11 cellular contexts compared by ENCODE assay signal in the genomic region with DNA sequence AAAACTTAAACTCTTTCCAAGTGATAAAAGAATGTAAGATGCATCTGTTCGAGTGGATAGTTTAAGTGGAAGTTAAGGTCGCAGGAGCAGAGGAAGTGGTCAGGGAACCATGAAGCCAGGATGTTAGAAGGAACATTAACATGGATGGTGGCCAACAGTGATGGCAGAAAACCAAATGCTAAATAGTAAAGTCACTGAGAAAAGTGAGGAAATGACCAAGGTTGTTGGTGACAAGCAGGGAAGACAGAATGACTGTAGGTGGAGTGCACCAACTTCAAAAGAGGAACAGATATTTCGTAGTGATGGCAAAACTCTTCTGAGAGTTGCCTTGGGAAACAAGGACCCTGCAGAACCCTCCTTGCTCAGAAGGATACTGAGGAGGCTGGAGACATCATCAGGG.
DNase-seq lines count a peak whose midpoint lies in the region; ATAC-seq and TF ChIP-seq lines count a peak whose summit lies in the region.
"Had no signal": no experiment of that assay in that cellular context is flagged by ENCODE, and none has a peak within 500 bp of the region (broad histone marks: within the 10 kb centered on the region; RNA-seq: fewer than 3 reads in every experiment).

No MANE protein-coding gene starts in this region.

- intact Hi-C loops in activated T-helper 2 cell treated with anti-CD3 and anti-CD28 coated beads, Interferon-gamma antibody, Interleukin-2, Interleukin-4, amounts not matched to agents 10 μg/mL and 5 μg/mL and 100 μg/mL, durations not matched to agents 14 hours and 24 hours and 36 hours (cut with micrococcal nuclease): loop anchor here (2.0 kb wide), 1 partner anchor 142 kb away; no protein-coding TSS in a partner anchor

- peaks cover 17% of the 10 kb centered on the region for H3K4me1 Mint-ChIP-seq in activated T-helper 2 cell treated with anti-CD3 and anti-CD28 coated beads, Interferon-gamma antibody, Interleukin-2, Interleukin-4, amounts not matched to agents 10 μg/mL and 5 μg/mL and 100 μg/mL, durations not matched to agents 14 hours and 24 hours and 36 hours (ENCODE audit: low read depth)
- peaks cover 14 to 19% of the 10 kb centered on the region in 2 donors for H3K4me1 Mint-ChIP-seq in immature natural killer cell
- no peaks in the 10 kb centered on the region for H3K4me1 Mint-ChIP-seq in endothelial cell (ENCODE audit: unreplicated experiment)
- H3K4me1 Mint-ChIP-seq: CD4-positive, CD25-positive, alpha-beta regulatory T cell had no signal

- H3K27ac Mint-ChIP-seq in activated T-helper 2 cell treated with anti-CD3 and anti-CD28 coated beads, Interferon-gamma antibody, Interleukin-2, Interleukin-4, amounts not matched to agents 10 μg/mL and 5 μg/mL and 100 μg/mL, durations not matched to agents 14 hours and 24 hours and 36 hours: peak overlapping the region; percentile 21
- H3K27ac Mint-ChIP-seq in immature natural killer cell (peak overlapping the region in 1 of 6 donors; percentile 21), endothelial cell (ENCODE audit: unreplicated experiment) (no peak overlapping the region)
- H3K27ac Mint-ChIP-seq: CD4-positive, CD25-positive, alpha-beta regulatory T cell; progenitor cell of endocrine pancreas had no signal

- ATAC-seq in HG02642 (IDR thresholded peaks at IDR 0.05; ENCODE audit: poor library complexity, unreplicated experiment): peak; percentile 49

- H3K36me3 Mint-ChIP-seq in activated T-helper 2 cell treated with anti-CD3 and anti-CD28 coated beads, Interferon-gamma antibody, Interleukin-2, Interleukin-4, amounts not matched to agents 10 μg/mL and 5 μg/mL and 100 μg/mL, durations not matched to agents 14 hours and 24 hours and 36 hours (ENCODE audit: low read depth): no peaks in the 10 kb centered on the region
- H3K36me3 Mint-ChIP-seq in immature natural killer cell (no peaks in the 10 kb centered on the region), endothelial cell (ENCODE audit: low read depth, unreplicated experiment) (no peaks in the 10 kb centered on the region)
- H3K36me3 Mint-ChIP-seq: CD4-positive, CD25-positive, alpha-beta regulatory T cell had no signal

- DNase-seq in AG08395 (ENCODE audit: low spot score) (peak; percentile 25), immature natural killer cell (no peak), NCI-H345 (lab: John Stamatoyannopoulos, UW) (no peak), NAMALWA (ENCODE audit: low spot score) (no peak), endothelial cell (ENCODE audit: low spot score) (no peak)
- DNase-seq in activated T-helper 2 cell treated with anti-CD3 and anti-CD28 coated beads, Interferon-gamma antibody, Interleukin-2, Interleukin-4, amounts not matched to agents 10 μg/mL and 5 μg/mL and 100 μg/mL, durations not matched to agents 14 hours and 24 hours and 36 hours (ENCODE audit: low spot score): no peak
- DNase-seq in activated CD8-positive, alpha-beta memory T cell treated with anti-CD3 and anti-CD28 coated beads for 24 hours: no peak
- DNase-seq: CD4-positive, CD25-positive, alpha-beta regulatory T cell; NCI-H2029 treated with DMSO at 0.1 percent for 48 hours had no signal

- no peak overlapping the region for H3K4me3 Mint-ChIP-seq in activated T-helper 2 cell treated with anti-CD3 and anti-CD28 coated beads, Interferon-gamma antibody, Interleukin-2, Interleukin-4, amounts not matched to agents 10 μg/mL and 5 μg/mL and 100 μg/mL, durations not matched to agents 14 hours and 24 hours and 36 hours (ENCODE audit: low read depth)
- H3K4me3 Mint-ChIP-seq in immature natural killer cell: peak overlapping the region in 3 of 5 donors; percentile 11 to 48 (median 22)
- H3K4me3 Mint-ChIP-seq in endothelial cell (ENCODE audit: unreplicated experiment): no peak overlapping the region
- H3K4me3 Mint-ChIP-seq: CD4-positive, CD25-positive, alpha-beta regulatory T cell had no signal

- no peak for TF ChIP-seq CTCF in endothelial cell (IDR thresholded peaks at IDR 0.05; ENCODE audit: unreplicated experiment)

- H3K27me3 Mint-ChIP-seq in activated T-helper 2 cell treated with anti-CD3 and anti-CD28 coated beads, Interferon-gamma antibody, Interleukin-2, Interleukin-4, amounts not matched to agents 10 μg/mL and 5 μg/mL and 100 μg/mL, durations not matched to agents 14 hours and 24 hours and 36 hours (ENCODE audit: low read depth): peaks cover 7% of the 10 kb centered on the region
- H3K27me3 Mint-ChIP-seq in immature natural killer cell (ENCODE audit: low read depth in 3 of 3) (peaks cover 1 to 18% (median 4%) of the 10 kb centered on the region in 3 donors), endothelial cell (ENCODE audit: unreplicated experiment) (no peaks in the 10 kb centered on the region)
- H3K27me3 Mint-ChIP-seq: CD4-positive, CD25-positive, alpha-beta regulatory T cell had no signal

- H3K9me3 Mint-ChIP-seq in activated T-helper 2 cell treated with anti-CD3 and anti-CD28 coated beads, Interferon-gamma antibody, Interleukin-2, Interleukin-4, amounts not matched to agents 10 μg/mL and 5 μg/mL and 100 μg/mL, durations not matched to agents 14 hours and 24 hours and 36 hours: peaks cover 22% of the 10 kb centered on the region
- peaks cover 0 to 7% (median 0%) of the 10 kb centered on the region in 6 donors for H3K9me3 Mint-ChIP-seq in immature natural killer cell
- no peaks in the 10 kb centered on the region for H3K9me3 Mint-ChIP-seq in endothelial cell (ENCODE audit: unreplicated experiment)

Comparison
In these comparisons a context has a peak if more than half of its experiments do, and no peak if none do; other contexts are left out.
1. H3K4me3 Mint-ChIP-seq: peak in immature natural killer cell (3 of 5); none in activated T-helper 2 cell treated with anti-CD3 and anti-CD28 coated beads, Interferon-gamma antibody, Interleukin-2, Interleukin-4, amounts not matched to agents 10 μg/mL and 5 μg/mL and 100 μg/mL, durations not matched to agents 14 hours and 24 hours and 36 hours (single experiment) and endothelial cell (single experiment).